1 cellular context compared by ENCODE assay signal in genomic region chr2:238895361-238895882, GRCh38.
TF ChIP-seq lines count a peak whose summit lies in the region.

No MANE protein-coding gene starts in this region.

TF ChIP-seq in HCT116, 20 proteins besides CTCF, POLR2A, EP300 and RAD21 (continued from another document):
- no peak for TF ChIP-seq REST (IDR thresholded peaks at IDR 0.05; ENCODE audit: low read depth)
- TF ChIP-seq POLR2AphosphoS5 (IDR thresholded peaks at IDR 0.05; ENCODE audit: low read depth, low read length) = no peak
- no peak for TF ChIP-seq EGR1 (IDR thresholded peaks at IDR 0.05; ENCODE audit: low read depth)
- no peak for TF ChIP-seq JUND (IDR thresholded peaks at IDR 0.05)
- TF ChIP-seq CBX3 (IDR thresholded peaks at IDR 0.05; ENCODE audit: low read depth) = no peak
- TF ChIP-seq ATF3 (IDR thresholded peaks at IDR 0.05) = no peak
- no peak for TF ChIP-seq TCF7L2 (IDR thresholded peaks at IDR 0.05; ENCODE audit: borderline replicate concordance, extremely low read depth, insufficient read depth, insufficient read length)
- no peak for TF ChIP-seq EZH2 (IDR thresholded peaks at IDR 0.05)
- TF ChIP-seq ELF1 (IDR thresholded peaks at IDR 0.05; ENCODE audit: borderline replicate concordance, low read depth) = no peak
- TF ChIP-seq FOSL1 (IDR thresholded peaks at IDR 0.05; ENCODE audit: low read depth) = no peak
- no peak for TF ChIP-seq SIN3A (IDR thresholded peaks at IDR 0.05; ENCODE audit: low read depth)
- no peak for TF ChIP-seq ZFX (IDR thresholded peaks at IDR 0.05)
- no peak for TF ChIP-seq CEBPB (IDR thresholded peaks at IDR 0.05; ENCODE audit: low read depth)
TF ChIP-seq in HCT116: peak in this region for 0.
